27 cellular contexts compared by ENCODE assay signal in the genomic region with DNA sequence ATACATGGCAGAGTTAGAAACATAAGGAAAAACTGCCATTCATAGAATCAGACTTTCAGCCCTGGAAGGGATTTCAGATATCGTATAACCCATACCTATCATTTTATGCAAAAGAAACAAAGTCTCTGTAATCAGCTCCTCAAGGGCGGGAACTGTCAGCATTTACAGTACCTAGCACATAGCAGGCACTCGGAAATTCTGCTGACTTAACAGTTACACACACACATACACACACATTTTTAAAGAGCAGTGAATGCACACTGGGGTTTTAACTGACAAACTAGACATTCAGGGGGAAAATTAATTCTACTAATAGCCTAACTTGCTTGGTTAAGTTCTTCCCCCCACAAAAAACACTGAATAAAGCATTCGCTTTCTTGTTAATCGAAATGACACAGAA. TPM values are rescaled to one million over a fixed set of nuclear protein-coding genes. Genes with fewer than 3 reads are reported as not detected.
A peak's percentile ranks its signal among the peaks of the same experiment; 100 is the strongest.
DNase-seq lines count a peak whose midpoint lies in the region; ATAC-seq and TF ChIP-seq lines count a peak whose summit lies in the region.
"Had no signal": no experiment of that assay in that cellular context is flagged by ENCODE, and none has a peak within 500 bp of the region (broad histone marks: within the 10 kb centered on the region; RNA-seq: fewer than 3 reads in every experiment).

No MANE protein-coding gene starts in this region.

- no peak overlapping the region for H3K4me3 ChIP-seq in IMR-90 (ENCODE audit: insufficient read depth, low read depth, low read length)
- H3K4me3 ChIP-seq: hepatocyte, left lung, right atrium auricular region, stomach, upper lobe of right lung had no signal

- TF ChIP-seq CTCF in IMR-90 (conservative IDR thresholded peaks at IDR 0.05; ENCODE audit: low read depth, low read length) = no peak

- peak overlapping the region; percentile 1 for H3K27ac Mint-ChIP-seq in activated naive CD4-positive, alpha-beta T cell treated with anti-CD3 and anti-CD28 coated beads for 36 hours
- peak overlapping the region; percentile 5 for H3K27ac Mint-ChIP-seq in activated T-helper 2 cell treated with anti-CD3 and anti-CD28 coated beads, Interferon-gamma antibody, Interleukin-2, Interleukin-4, amounts not matched to agents 10 μg/mL and 5 μg/mL and 100 μg/mL, durations not matched to agents 14 hours and 24 hours and 36 hours
- H3K27ac Mint-ChIP-seq in stimulated activated effector memory CD8-positive, alpha-beta T cell treated with anti-CD3 and anti-CD28 coated beads, Interleukin-12 subunit alpha, Interleukin-12 subunit beta, amount 100 ng/mL, for 72 hours = peak overlapping the region; percentile 89

- no peaks in the 10 kb centered on the region for H3K27me3 ChIP-seq in IMR-90 (ENCODE audit: control insufficient read depth, insufficient read depth, low read length)
- H3K27me3 ChIP-seq: hepatocyte, left lung, right atrium auricular region, stomach, upper lobe of right lung had no signal

- no peak overlapping the region for H3K27ac ChIP-seq in IMR-90 (ENCODE audit: insufficient read depth, low read length)
- H3K27ac ChIP-seq: hepatocyte, HL-60, left lung, right atrium auricular region, upper lobe of right lung had no signal

- peaks cover 46% of the 10 kb centered on the region for H3K4me1 Mint-ChIP-seq in activated naive CD4-positive, alpha-beta T cell treated with anti-CD3 and anti-CD28 coated beads for 36 hours (ENCODE audit: low read depth)
- peaks cover 57% of the 10 kb centered on the region for H3K4me1 Mint-ChIP-seq in activated T-helper 2 cell treated with anti-CD3 and anti-CD28 coated beads, Interferon-gamma antibody, Interleukin-2, Interleukin-4, amounts not matched to agents 10 μg/mL and 5 μg/mL and 100 μg/mL, durations not matched to agents 14 hours and 24 hours and 36 hours (ENCODE audit: low read depth)
- peaks cover 50% of the 10 kb centered on the region for H3K4me1 Mint-ChIP-seq in stimulated activated effector memory CD8-positive, alpha-beta T cell treated with anti-CD3 and anti-CD28 coated beads, Interleukin-12 subunit alpha, Interleukin-12 subunit beta, amount 100 ng/mL, for 72 hours

- H3K9me1 ChIP-seq in IMR-90 (ENCODE audit: insufficient read depth, low read length) = 0 out of 2 replicates have a peak, but pooled peaks cover 3% of the 10 kb centered on the region

- no peak for TF ChIP-seq RAD21 in IMR-90 (IDR thresholded peaks at IDR 0.05; ENCODE audit: low read length)

- peaks cover 4% of the 10 kb centered on the region; the same call in 1 of the 2 replicates for H3K4me1 ChIP-seq in IMR-90 (ENCODE audit: control insufficient read depth, insufficient read depth, low read length)
- H3K4me1 ChIP-seq: upper lobe of right lung had no signal

- no TSS peak for BruUV-seq in IMR-90 (replicated peaks; lab: Mats Ljungman, UMichigan)

- no peaks in the 10 kb centered on the region for H4K20me1 ChIP-seq in IMR-90 (ENCODE audit: insufficient read depth, low read length)

- TF ChIP-seq POLR2A in IMR-90 (IDR thresholded peaks at IDR 0.05; ENCODE audit: low read depth, low read length) = no peak

- no peak overlapping the region for H3K14ac ChIP-seq in IMR-90 (replicated peaks; ENCODE audit: low read depth, low read length)

- H3K9me3 Mint-ChIP-seq in activated naive CD4-positive, alpha-beta T cell treated with anti-CD3 and anti-CD28 coated beads for 36 hours = no peaks in the 10 kb centered on the region
- no peaks in the 10 kb centered on the region for H3K9me3 Mint-ChIP-seq in activated T-helper 2 cell treated with anti-CD3 and anti-CD28 coated beads, Interferon-gamma antibody, Interleukin-2, Interleukin-4, amounts not matched to agents 10 μg/mL and 5 μg/mL and 100 μg/mL, durations not matched to agents 14 hours and 24 hours and 36 hours
- H3K9me3 Mint-ChIP-seq in stimulated activated effector memory CD8-positive, alpha-beta T cell treated with anti-CD3 and anti-CD28 coated beads, Interleukin-12 subunit alpha, Interleukin-12 subunit beta, amount 100 ng/mL, for 72 hours = no peaks in the 10 kb centered on the region
- H3K9me3 Mint-ChIP-seq: activated naive CD8-positive, alpha-beta T cell treated with anti-CD3 and anti-CD28 coated beads, Interleukin-2, amount 10 ng/mL, durations not matched to agents 7 days and 5 days; naive B cell had no signal

- H3K9ac ChIP-seq in IMR-90 (ENCODE audit: low read depth, low read length) = no peak overlapping the region

- no peak for ATAC-seq in IMR-90 (ENCODE audit: low read depth)
- no peak for ATAC-seq in stimulated activated effector memory CD8-positive, alpha-beta T cell treated with anti-CD3 and anti-CD28 coated beads, Interleukin-12 subunit alpha, Interleukin-12 subunit beta, amount 100 ng/mL, for 72 hours
- ATAC-seq in HG02981 (IDR thresholded peaks at IDR 0.05; ENCODE audit: unreplicated experiment) = no peak
- ATAC-seq: esophagus mucosa, left lung, upper lobe of right lung had no signal

- H2BK15ac ChIP-seq in IMR-90 (ENCODE audit: low read depth, low read length) = no peak overlapping the region

- peaks cover 59% of the 10 kb centered on the region for H3K36me3 Mint-ChIP-seq in activated naive CD4-positive, alpha-beta T cell treated with anti-CD3 and anti-CD28 coated beads for 36 hours (ENCODE audit: low read depth)
- H3K36me3 Mint-ChIP-seq in activated T-helper 2 cell treated with anti-CD3 and anti-CD28 coated beads, Interferon-gamma antibody, Interleukin-2, Interleukin-4, amounts not matched to agents 10 μg/mL and 5 μg/mL and 100 μg/mL, durations not matched to agents 14 hours and 24 hours and 36 hours (ENCODE audit: low read depth) = peaks cover 91% of the 10 kb centered on the region
- H3K36me3 Mint-ChIP-seq in stimulated activated effector memory CD8-positive, alpha-beta T cell treated with anti-CD3 and anti-CD28 coated beads, Interleukin-12 subunit alpha, Interleukin-12 subunit beta, amount 100 ng/mL, for 72 hours = peaks cover 100% of the 10 kb centered on the region

- no peak overlapping the region for H2AK5ac ChIP-seq in IMR-90 (ENCODE audit: low read depth, low read length)

- no peak overlapping the region for H2AFZ ChIP-seq in IMR-90 (replicated peaks; ENCODE audit: low read length, poor library complexity)
- H2AFZ ChIP-seq: hepatocyte had no signal

- no peak overlapping the region for H4K5ac ChIP-seq in IMR-90 (ENCODE audit: low read depth, low read length)

- H2BK120ac ChIP-seq in IMR-90 (ENCODE audit: low read depth, low read length) = no peak overlapping the region

- H3K4ac ChIP-seq in IMR-90 (ENCODE audit: low read depth, low read length) = no peak overlapping the region

- in situ Hi-C loops in IMR-90 (cut with MboI; ENCODE audit: low sequenced_read_pairs) = no loop called here

- H3K56ac ChIP-seq in IMR-90 (ENCODE audit: extremely low read depth, insufficient read depth, low read length) = no peak overlapping the region

- no peak overlapping the region for H3K18ac ChIP-seq in IMR-90 (ENCODE audit: low read depth, low read length)

- H3K23ac ChIP-seq in IMR-90 (ENCODE audit: low read depth, low read length) = no peak overlapping the region

- POLR2A ChIA-PET in IMR-90 (lab: Charles Lee; ENCODE audit: unreplicated experiment) = no interaction called here

- H4K8ac ChIP-seq in IMR-90 (ENCODE audit: low read depth in 2 of 2, low read length in 2 of 2) = no peak overlapping the region

- no peak overlapping the region for H4K91ac ChIP-seq in IMR-90 (ENCODE audit: insufficient read depth, low read depth, low read length)

- 100% methylated on average over 2 of the region's 5 CpGs; no CpG with 5 or more reads in 1 of the 2 experiments for WGBS in IMR-90 (ENCODE audit: extremely low coverage in 2 of 2, insufficient read length in 1 of 2), 2 experiments

- DNase-seq in activated naive CD4-positive, alpha-beta T cell treated with anti-CD3 and anti-CD28 coated beads for 36 hours = no peak
- no peak for DNase-seq in activated naive CD4-positive, alpha-beta T cell treated with anti-CD3 and anti-CD28 coated beads, Interleukin-2, amount 50 U/mL, for 16 hours
- no peak for DNase-seq in IMR-90
- DNase-seq in activated T-helper 2 cell treated with anti-CD3 and anti-CD28 coated beads, Interferon-gamma antibody, Interleukin-2, Interleukin-4, amounts not matched to agents 10 μg/mL and 5 μg/mL and 100 μg/mL, durations not matched to agents 14 hours and 24 hours and 36 hours (ENCODE audit: low spot score) = no peak
- DNase-seq in stimulated activated effector memory CD8-positive, alpha-beta T cell treated with anti-CD3 and anti-CD28 coated beads, Interleukin-12 subunit alpha, Interleukin-12 subunit beta, amount 100 ng/mL, for 72 hours (ENCODE audit: low spot score in 2 of 2) = no peak
- DNase-seq in GM19238 (ENCODE audit: insufficient read length, low spot score) = no peak
- DNase-seq in NCI-H2107 (lab: John Stamatoyannopoulos, UW) = no peak
- DNase-seq: DMS 273 treated with DMSO at 0.1 percent for 48 hours; effector CD8-positive, alpha-beta T cell; foreskin melanocyte; left lung; naive B cell; NCI-H1694 treated with DMSO at 0.1 percent for 48 hours; NCI-H2227 treated with DMSO at 0.1 percent for 48 hours; NCI-H82; stimulated activated CD4-positive, alpha-beta T cell treated with anti-CD3 and anti-CD28 coated beads, Interleukin-12 subunit alpha, Interleukin-12 subunit beta, amount 100 ng/mL, for 4 hours; stimulated activated CD4-positive, alpha-beta T cell treated with anti-CD3 and anti-CD28 coated beads, Interleukin-4, amount 100 ng/mL, for 4 hours; stomach; upper lobe of right lung had no signal

- intact Hi-C loops in activated naive CD4-positive, alpha-beta T cell treated with anti-CD3 and anti-CD28 coated beads for 36 hours (cut with micrococcal nuclease) = no loop called here
- intact Hi-C loops in IMR-90 (cut with micrococcal nuclease) = no loop called here
- intact Hi-C loops in activated T-helper 2 cell treated with anti-CD3 and anti-CD28 coated beads, Interferon-gamma antibody, Interleukin-2, Interleukin-4, amounts not matched to agents 10 μg/mL and 5 μg/mL and 100 μg/mL, durations not matched to agents 14 hours and 24 hours and 36 hours (cut with micrococcal nuclease) = no loop called here

- no peaks in the 10 kb centered on the region for H3K27me3 Mint-ChIP-seq in activated naive CD4-positive, alpha-beta T cell treated with anti-CD3 and anti-CD28 coated beads for 36 hours (ENCODE audit: low read depth)
- no peaks in the 10 kb centered on the region for H3K27me3 Mint-ChIP-seq in activated T-helper 2 cell treated with anti-CD3 and anti-CD28 coated beads, Interferon-gamma antibody, Interleukin-2, Interleukin-4, amounts not matched to agents 10 μg/mL and 5 μg/mL and 100 μg/mL, durations not matched to agents 14 hours and 24 hours and 36 hours (ENCODE audit: low read depth)
- H3K27me3 Mint-ChIP-seq: activated naive CD8-positive, alpha-beta T cell treated with anti-CD3 and anti-CD28 coated beads, Interleukin-2, amount 10 ng/mL, durations not matched to agents 7 days and 5 days; naive B cell had no signal

- peaks cover 33 to 64% of the 10 kb centered on the region in 2 experiments for H3K79me1 ChIP-seq in IMR-90 (ENCODE audit: low read depth in 1 of 2, low read length in 2 of 2)

- no peak overlapping the region for H3K4me3 Mint-ChIP-seq in activated naive CD4-positive, alpha-beta T cell treated with anti-CD3 and anti-CD28 coated beads for 36 hours
- H3K4me3 Mint-ChIP-seq in activated T-helper 2 cell treated with anti-CD3 and anti-CD28 coated beads, Interferon-gamma antibody, Interleukin-2, Interleukin-4, amounts not matched to agents 10 μg/mL and 5 μg/mL and 100 μg/mL, durations not matched to agents 14 hours and 24 hours and 36 hours (ENCODE audit: low read depth) = no peak overlapping the region
- no peak overlapping the region for H3K4me3 Mint-ChIP-seq in stimulated activated effector memory CD8-positive, alpha-beta T cell treated with anti-CD3 and anti-CD28 coated beads, Interleukin-12 subunit alpha, Interleukin-12 subunit beta, amount 100 ng/mL, for 72 hours
- H3K4me3 Mint-ChIP-seq: activated naive CD8-positive, alpha-beta T cell treated with anti-CD3 and anti-CD28 coated beads, Interleukin-2, amount 10 ng/mL, durations not matched to agents 7 days and 5 days; naive B cell had no signal

- H2BK5ac ChIP-seq in IMR-90 (ENCODE audit: low read depth, low read length, poor library complexity, severe bottlenecking) = no peak overlapping the region

- dilution Hi-C loops in IMR-90 (cut with HindIII; ENCODE audit: low sequenced_read_pairs, unreplicated experiment) = no loop called here

- CTCF ChIA-PET in activated naive CD4-positive, alpha-beta T cell treated with anti-CD3 and anti-CD28 coated beads for 36 hours (lab: Charles Lee) = interaction anchor here (1.4 kb wide), 1 partner anchor 70 kb away, joined by 3 read pairs; no protein-coding TSS in a partner anchor
- CTCF ChIA-PET in IMR-90 (lab: Yijun Ruan, JAX) = no interaction called here

- H3K9me3 ChIP-seq in IMR-90 (ENCODE audit: control insufficient read depth, insufficient read depth, low read length) = no peaks in the 10 kb centered on the region
- H3K9me3 ChIP-seq: left lung, right atrium auricular region, stomach, upper lobe of right lung had no signal

- peaks cover 69% of the 10 kb centered on the region for H3K36me3 ChIP-seq in IMR-90 (ENCODE audit: control insufficient read depth, insufficient read depth, low read length)

- no peak overlapping the region for H3K4me2 ChIP-seq in IMR-90 (ENCODE audit: low read depth, low read length)
- H3K4me2 ChIP-seq: hepatocyte had no signal

- no peak overlapping the region for H2AK9ac ChIP-seq in IMR-90 (replicated peaks; ENCODE audit: low read depth, low read length, poor library complexity)

- H2BK20ac ChIP-seq in IMR-90 (ENCODE audit: low read depth, low read length) = no peak overlapping the region

RNA-seq across cellular contexts. Expression of gene GNG3, which starts 8.7 kb away (rescaled TPM):
- not detected for total RNA-seq in activated naive CD4-positive, alpha-beta T cell treated with anti-CD3 and anti-CD28 coated beads for 36 hours
- total RNA-seq in IMR-90 (2012; rRNA removed) = not detected in 2 replicates
- not detected in 2 replicates for polyA plus RNA-seq in IMR-90 (2012; rRNA removed)
- 0.04 TPM in 1 of 2 replicates, not detected in the other for polyA plus RNA-seq in IMR-90 (2012; cell fraction: cytosol; rRNA removed)
- 0.08 and 0.09 TPM in 2 replicates for polyA plus RNA-seq in IMR-90 (2012; cell fraction: nucleus; rRNA removed; ENCODE audit: low replicate concordance)
- total RNA-seq in activated T-helper 2 cell treated with anti-CD3 and anti-CD28 coated beads, Interferon-gamma antibody, Interleukin-2, Interleukin-4, amounts not matched to agents 10 μg/mL and 5 μg/mL and 100 μg/mL, durations not matched to agents 14 hours and 24 hours and 36 hours = not detected in 2 replicates
- total RNA-seq: activated naive CD8-positive, alpha-beta T cell treated with anti-CD3 and anti-CD28 coated beads, Interleukin-2, amount 10 ng/mL, durations not matched to agents 7 days and 5 days; esophagus mucosa; mesenteric fat pad; osteocyte; right atrium auricular region; stomach; upper lobe of right lung had no signal

RNA-seq across cellular contexts. Expression of gene BSCL2, which starts 9.0 kb away (rescaled TPM):
- total RNA-seq in activated naive CD4-positive, alpha-beta T cell treated with anti-CD3 and anti-CD28 coated beads for 36 hours = 10 to 100 TPM; 13.8 to 17.3 TPM
- 19.4 and 26.2 TPM in 2 replicates for total RNA-seq in IMR-90 (2012; rRNA removed)
- polyA plus RNA-seq in IMR-90 (2012; rRNA removed) = 46.0 and 47.1 TPM in 2 replicates
- polyA plus RNA-seq in IMR-90 (2012; cell fraction: cytosol; rRNA removed) = 37.9 and 52.3 TPM in 2 replicates
- 39.4 and 80.6 TPM in 2 replicates for polyA plus RNA-seq in IMR-90 (2012; cell fraction: nucleus; rRNA removed; ENCODE audit: low replicate concordance)
- 28.7 and 32.8 TPM in 2 replicates for total RNA-seq in activated T-helper 2 cell treated with anti-CD3 and anti-CD28 coated beads, Interferon-gamma antibody, Interleukin-2, Interleukin-4, amounts not matched to agents 10 μg/mL and 5 μg/mL and 100 μg/mL, durations not matched to agents 14 hours and 24 hours and 36 hours

RNA-seq across cellular contexts. Expression of gene HNRNPUL2, which starts 11.1 kb away (rescaled TPM):
- total RNA-seq in activated naive CD4-positive, alpha-beta T cell treated with anti-CD3 and anti-CD28 coated beads for 36 hours = 10 to 100 TPM; 58.6 to 61.5 TPM
- total RNA-seq in IMR-90 (2012; rRNA removed) = 3.9 and 5.0 TPM in 2 replicates
- polyA plus RNA-seq in IMR-90 (2012; rRNA removed) = 25.5 and 30.2 TPM in 2 replicates
- polyA plus RNA-seq in IMR-90 (2012; cell fraction: cytosol; rRNA removed) = 6.1 and 10.8 TPM in 2 replicates
- polyA plus RNA-seq in IMR-90 (2012; cell fraction: nucleus; rRNA removed; ENCODE audit: low replicate concordance) = 5.3 and 17.3 TPM in 2 replicates
- 62.6 and 63.5 TPM in 2 replicates for total RNA-seq in activated T-helper 2 cell treated with anti-CD3 and anti-CD28 coated beads, Interferon-gamma antibody, Interleukin-2, Interleukin-4, amounts not matched to agents 10 μg/mL and 5 μg/mL and 100 μg/mL, durations not matched to agents 14 hours and 24 hours and 36 hours

RNA-seq across cellular contexts. Expression of gene TTC9C, which starts 12.1 kb away (rescaled TPM):
- total RNA-seq in activated naive CD4-positive, alpha-beta T cell treated with anti-CD3 and anti-CD28 coated beads for 36 hours = 10 to 100 TPM; 46.6 to 49.5 TPM
- 37.1 and 45.5 TPM in 2 replicates for total RNA-seq in IMR-90 (2012; rRNA removed)
- 29.1 and 32.9 TPM in 2 replicates for polyA plus RNA-seq in IMR-90 (2012; rRNA removed)
- 24.4 and 25.0 TPM in 2 replicates for polyA plus RNA-seq in IMR-90 (2012; cell fraction: cytosol; rRNA removed)
- 13.9 and 30.1 TPM in 2 replicates for polyA plus RNA-seq in IMR-90 (2012; cell fraction: nucleus; rRNA removed; ENCODE audit: low replicate concordance)
- 35.4 and 39.4 TPM in 2 replicates for total RNA-seq in activated T-helper 2 cell treated with anti-CD3 and anti-CD28 coated beads, Interferon-gamma antibody, Interleukin-2, Interleukin-4, amounts not matched to agents 10 μg/mL and 5 μg/mL and 100 μg/mL, durations not matched to agents 14 hours and 24 hours and 36 hours

RNA-seq across cellular contexts. Expression of gene LRRN4CL, which starts 26.9 kb away (rescaled TPM):
- under 1 TPM in 1 of 2 experiments, not detected in 1; 0.10 TPM for total RNA-seq in activated naive CD4-positive, alpha-beta T cell treated with anti-CD3 and anti-CD28 coated beads for 36 hours
- total RNA-seq in IMR-90 (2012; rRNA removed) = 0.28 and 0.36 TPM in 2 replicates
- polyA plus RNA-seq in IMR-90 (2012; rRNA removed) = 0.84 and 1.1 TPM in 2 replicates
- 1.00 and 2.5 TPM in 2 replicates for polyA plus RNA-seq in IMR-90 (2012; cell fraction: cytosol; rRNA removed)
- polyA plus RNA-seq in IMR-90 (2012; cell fraction: nucleus; rRNA removed; ENCODE audit: low replicate concordance) = 1.1 and 1.5 TPM in 2 replicates
- total RNA-seq in activated T-helper 2 cell treated with anti-CD3 and anti-CD28 coated beads, Interferon-gamma antibody, Interleukin-2, Interleukin-4, amounts not matched to agents 10 μg/mL and 5 μg/mL and 100 μg/mL, durations not matched to agents 14 hours and 24 hours and 36 hours = 0.18 and 0.23 TPM in 2 replicates

Comparison
In these comparisons a context has a peak if more than half of its experiments do, and no peak if none do; other contexts are left out.
1. H3K27ac Mint-ChIP-seq: peak in every context shown above with its lines; median percentile 89 in stimulated activated effector memory CD8-positive, alpha-beta T cell treated with anti-CD3 and anti-CD28 coated beads, Interleukin-12 subunit alpha, Interleukin-12 subunit beta, amount 100 ng/mL, for 72 hours; 5 in activated T-helper 2 cell treated with anti-CD3 and anti-CD28 coated beads, Interferon-gamma antibody, Interleukin-2, Interleukin-4, amounts not matched to agents 10 μg/mL and 5 μg/mL and 100 μg/mL, durations not matched to agents 14 hours and 24 hours and 36 hours; 1 in activated naive CD4-positive, alpha-beta T cell treated with anti-CD3 and anti-CD28 coated beads for 36 hours.